In genomic region chr6:16109659-16110300, GRCh38 we compare ENCODE assay signal across 17 cellular contexts. TPM values are rescaled to one million over a fixed set of nuclear protein-coding genes. Genes with fewer than 3 reads are reported as not detected.
DNase-seq lines count a peak whose midpoint lies in the region; ATAC-seq and TF ChIP-seq lines count a peak whose summit lies in the region.
"Had no signal": no experiment of that assay in that cellular context is flagged by ENCODE, and none has a peak within 500 bp of the region (broad histone marks: within the 10 kb centered on the region; RNA-seq: fewer than 3 reads in every experiment).

No MANE protein-coding gene starts in this region.

- H2AFZ ChIP-seq in GM23338: peak overlapping the region; percentile 47; the same call in 1 of the 2 replicates

- TF ChIP-seq CTCF in GM23338 (conservative IDR thresholded peaks at IDR 0.05; ENCODE audit: low read depth in 2 of 2) (no peak), lower lobe of right lung (IDR thresholded peaks at IDR 0.05) (no peak)

- no peaks in the 10 kb centered on the region for H4K20me1 ChIP-seq in GM23338 (replicated peaks; ENCODE audit: insufficient read depth)

- 0 out of 2 replicates have a peak, but pooled peaks cover 3% of the 10 kb centered on the region for H3K9me2 ChIP-seq in GM23338 (ENCODE audit: insufficient read depth)

- H3K27ac ChIP-seq in GM23338 (ENCODE audit: low read depth) (no peak overlapping the region), SK-N-MC (peak overlapping the region; percentile 78), lower lobe of right lung (peak overlapping the region; percentile 13)
- no peak overlapping the region for H3K27ac ChIP-seq in naive thymus-derived CD4-positive, alpha-beta T cell (ENCODE audit: low read depth, low read length)

- H3K36me3 ChIP-seq in GM23338 (ENCODE audit: insufficient read depth): no peaks in the 10 kb centered on the region
- no peaks in the 10 kb centered on the region for H3K36me3 ChIP-seq in SK-N-MC (ENCODE audit: insufficient read depth, low read length)
- H3K36me3 ChIP-seq in lower lobe of right lung: no peaks in the 10 kb centered on the region
- H3K36me3 ChIP-seq in naive thymus-derived CD4-positive, alpha-beta T cell (ENCODE audit: control insufficient read depth in 2 of 3, insufficient read depth in 3 of 3, low read length in 3 of 3): no peaks in the 10 kb centered on the region

- no peaks in the 10 kb centered on the region for H3K27me3 ChIP-seq in GM23338 (ENCODE audit: insufficient read depth)
- H3K27me3 ChIP-seq in lower lobe of right lung (ENCODE audit: low read depth): no peaks in the 10 kb centered on the region
- no peaks in the 10 kb centered on the region for H3K27me3 ChIP-seq in naive thymus-derived CD4-positive, alpha-beta T cell (ENCODE audit: control insufficient read depth in 2 of 2, insufficient read depth in 2 of 2, low read length in 2 of 2)

- H3K4me1 Mint-ChIP-seq in GM23338: no peaks in the 10 kb centered on the region
- no peaks in the 10 kb centered on the region for H3K4me1 Mint-ChIP-seq in stimulated activated naive B cell treated with anti-CD40 and anti-IgM and Interleukin-4, amounts not matched to agents 10 μg/mL and 1 μg/mL and 100 μg/mL, for 72 hours
- H3K4me1 Mint-ChIP-seq in naive thymus-derived CD4-positive, alpha-beta T cell: peaks cover 0 to 3% (median 0%) of the 10 kb centered on the region in 7 donors
- H3K4me1 Mint-ChIP-seq: activated naive CD8-positive, alpha-beta T cell treated with anti-CD3 and anti-CD28 coated beads, Interleukin-2, amount 50 U/mL, for 24 hours had no signal

- intact Hi-C loops in lower lobe of right lung (cut with DNase I): no loop called here
- intact Hi-C loops in naive thymus-derived CD4-positive, alpha-beta T cell (cut with micrococcal nuclease): no loop called here

- H3K9me3 Mint-ChIP-seq in GM23338: no peaks in the 10 kb centered on the region
- H3K9me3 Mint-ChIP-seq in stimulated activated naive B cell treated with anti-CD40 and anti-IgM and Interleukin-4, amounts not matched to agents 10 μg/mL and 1 μg/mL and 100 μg/mL, for 72 hours: no peaks in the 10 kb centered on the region
- H3K9me3 Mint-ChIP-seq in naive thymus-derived CD4-positive, alpha-beta T cell: peaks cover 0 to 1% (median 0%) of the 10 kb centered on the region in 11 donors
- H3K9me3 Mint-ChIP-seq: activated CD4-positive, alpha-beta memory T cell treated with anti-CD3 and anti-CD28 coated beads for 36 hours; activated naive CD8-positive, alpha-beta T cell treated with anti-CD3 and anti-CD28 coated beads, Interleukin-2, amount 50 U/mL, for 24 hours; activated T-helper 1 cell treated with anti-CD3 and anti-CD28 coated beads, Interleukin-12 subunit alpha, Interleukin-12 subunit beta, Interleukin-2, Interleukin-4 antibody, amounts not matched to agents 30 ng/mL and 10 ng/mL and 1 ng/mL, durations not matched to agents 14 hours and 24 hours and 36 hours had no signal

- H3K27me3 Mint-ChIP-seq in GM23338 (ENCODE audit: insufficient read depth, low read depth, poor library complexity): no peaks in the 10 kb centered on the region
- no peaks in the 10 kb centered on the region for H3K27me3 Mint-ChIP-seq in stimulated activated naive B cell treated with anti-CD40 and anti-IgM and Interleukin-4, amounts not matched to agents 10 μg/mL and 1 μg/mL and 100 μg/mL, for 72 hours
- peaks cover 0 to 14% (median 0%) of the 10 kb centered on the region in 5 donors for H3K27me3 Mint-ChIP-seq in naive thymus-derived CD4-positive, alpha-beta T cell
- H3K27me3 Mint-ChIP-seq: activated CD4-positive, alpha-beta memory T cell treated with anti-CD3 and anti-CD28 coated beads for 36 hours had no signal

- no peak overlapping the region for H3K4me3 Mint-ChIP-seq in GM23338
- H3K4me3 Mint-ChIP-seq in stimulated activated naive B cell treated with anti-CD40 and anti-IgM and Interleukin-4, amounts not matched to agents 10 μg/mL and 1 μg/mL and 100 μg/mL, for 72 hours: no peak overlapping the region
- H3K4me3 Mint-ChIP-seq in naive thymus-derived CD4-positive, alpha-beta T cell: no peak overlapping the region
- H3K4me3 Mint-ChIP-seq: activated CD4-positive, alpha-beta memory T cell treated with anti-CD3 and anti-CD28 coated beads for 36 hours; activated naive CD8-positive, alpha-beta T cell treated with anti-CD3 and anti-CD28 coated beads, Interleukin-2, amount 50 U/mL, for 24 hours; activated T-helper 1 cell treated with anti-CD3 and anti-CD28 coated beads, Interleukin-12 subunit alpha, Interleukin-12 subunit beta, Interleukin-2, Interleukin-4 antibody, amounts not matched to agents 30 ng/mL and 10 ng/mL and 1 ng/mL, durations not matched to agents 14 hours and 24 hours and 36 hours had no signal

- H3F3A ChIP-seq in GM23338 (replicated peaks; ENCODE audit: low read depth): no peaks in the 10 kb centered on the region

- no peaks in the 10 kb centered on the region for H3K9me3 ChIP-seq in SK-N-MC (ENCODE audit: low read depth, low read length)
- no peaks in the 10 kb centered on the region for H3K9me3 ChIP-seq in lower lobe of right lung
- no peaks in the 10 kb centered on the region for H3K9me3 ChIP-seq in naive thymus-derived CD4-positive, alpha-beta T cell (ENCODE audit: control insufficient read depth in 2 of 3, low read length in 3 of 3)

- peak overlapping the region; percentile 28 for H3K9ac ChIP-seq in SK-N-MC (ENCODE audit: insufficient read length)

- CTCF ChIA-PET in naive thymus-derived CD4-positive, alpha-beta T cell (lab: Charles Lee): no interaction called here

- ATAC-seq in GM23338 (no peak), lower lobe of right lung (peak; percentile 18 to 30), GM21367 (IDR thresholded peaks at IDR 0.05; ENCODE audit: unreplicated experiment) (no peak)
- ATAC-seq in stimulated activated naive B cell treated with anti-CD40 and anti-IgM and Interleukin-4, amounts not matched to agents 10 μg/mL and 1 μg/mL and 100 μg/mL, for 72 hours (replicated peaks): no peak
- ATAC-seq in naive thymus-derived CD4-positive, alpha-beta T cell: no peak
- ATAC-seq: activated naive CD8-positive, alpha-beta T cell treated with anti-CD3 and anti-CD28 coated beads, Interleukin-2, amount 50 U/mL, for 24 hours; stimulated activated naive CD8-positive, alpha-beta T cell treated with anti-CD3 and anti-CD28 coated beads, Interleukin-15, Interleukin-2, amounts not matched to agents 100 U/mL and 50 U/mL, for 24 hours had no signal

- no peaks in the 10 kb centered on the region for H3K36me3 Mint-ChIP-seq in GM23338 (ENCODE audit: low read depth)
- H3K36me3 Mint-ChIP-seq in stimulated activated naive B cell treated with anti-CD40 and anti-IgM and Interleukin-4, amounts not matched to agents 10 μg/mL and 1 μg/mL and 100 μg/mL, for 72 hours: no peaks in the 10 kb centered on the region
- no peaks in the 10 kb centered on the region for H3K36me3 Mint-ChIP-seq in naive thymus-derived CD4-positive, alpha-beta T cell
- H3K36me3 Mint-ChIP-seq: activated CD4-positive, alpha-beta memory T cell treated with anti-CD3 and anti-CD28 coated beads for 36 hours had no signal

- no peak overlapping the region for H3K4me2 ChIP-seq in GM23338

- no peak overlapping the region; the same call in 1 of the 2 replicates for H3K27ac Mint-ChIP-seq in GM23338
- H3K27ac Mint-ChIP-seq in stimulated activated naive B cell treated with anti-CD40 and anti-IgM and Interleukin-4, amounts not matched to agents 10 μg/mL and 1 μg/mL and 100 μg/mL, for 72 hours: peak overlapping the region; percentile 39
- H3K27ac Mint-ChIP-seq in naive thymus-derived CD4-positive, alpha-beta T cell: no peak overlapping the region
- H3K27ac Mint-ChIP-seq: activated CD4-positive, alpha-beta memory T cell treated with anti-CD3 and anti-CD28 coated beads for 36 hours; activated naive CD8-positive, alpha-beta T cell treated with anti-CD3 and anti-CD28 coated beads, Interleukin-2, amount 50 U/mL, for 24 hours; activated T-helper 1 cell treated with anti-CD3 and anti-CD28 coated beads, Interleukin-12 subunit alpha, Interleukin-12 subunit beta, Interleukin-2, Interleukin-4 antibody, amounts not matched to agents 30 ng/mL and 10 ng/mL and 1 ng/mL, durations not matched to agents 14 hours and 24 hours and 36 hours had no signal

- H3K79me2 ChIP-seq in GM23338 (replicated peaks; ENCODE audit: insufficient read depth): no peaks in the 10 kb centered on the region

- H3K4me3 ChIP-seq in GM23338 (no peak overlapping the region), SK-N-MC (peak overlapping the region; percentile 13), lower lobe of right lung (no peak overlapping the region)
- no peak overlapping the region for H3K4me3 ChIP-seq in naive thymus-derived CD4-positive, alpha-beta T cell (ENCODE audit: low read length)

- no peaks in the 10 kb centered on the region for H3K4me1 ChIP-seq in GM23338 (ENCODE audit: insufficient read depth)
- H3K4me1 ChIP-seq in lower lobe of right lung: peaks cover 23% of the 10 kb centered on the region
- no peaks in the 10 kb centered on the region for H3K4me1 ChIP-seq in naive thymus-derived CD4-positive, alpha-beta T cell (ENCODE audit: control insufficient read depth in 2 of 2, insufficient read depth in 2 of 2, low read length in 2 of 2)

- POLR2A ChIA-PET in naive thymus-derived CD4-positive, alpha-beta T cell (lab: Charles Lee): no interaction called here

- DNase-seq in GM23338 (ENCODE audit: low spot score) (no peak), SK-N-MC (ENCODE audit: low read depth, low spot score) (no peak), lower lobe of right lung (no peak), SHP77 treated with DMSO at 0.1 percent for 48 hours (lab: John Stamatoyannopoulos, UW) (no peak), NCI-H1105 treated with DMSO at 0.1 percent for 48 hours (lab: John Stamatoyannopoulos, UW) (no peak)
- DNase-seq in stimulated activated naive B cell treated with anti-CD40 and anti-IgM and Interleukin-4, amounts not matched to agents 10 μg/mL and 1 μg/mL and 100 μg/mL, for 72 hours: no peak
- DNase-seq in naive thymus-derived CD4-positive, alpha-beta T cell: no peak
- DNase-seq: activated CD4-positive, alpha-beta memory T cell treated with anti-CD3 and anti-CD28 coated beads for 36 hours; activated naive CD8-positive, alpha-beta T cell treated with anti-CD3 and anti-CD28 coated beads, Interleukin-2, amount 50 U/mL, for 24 hours; DMS53; foreskin fibroblast; KBM-7; NCI-H1417; NCI-H226; stimulated activated naive CD8-positive, alpha-beta T cell treated with anti-CD3 and anti-CD28 coated beads, Interleukin-15, Interleukin-2, amounts not matched to agents 100 U/mL and 50 U/mL, for 24 hours had no signal

TF ChIP-seq in GM23338, 12 proteins besides CTCF, POLR2A, EP300 and RAD21:
- no peak for TF ChIP-seq JUNB (IDR thresholded peaks at IDR 0.05; ENCODE audit: unreplicated experiment)
TF ChIP-seq in GM23338: peak in this region for 0.

RNA-seq across cellular contexts. Expression of gene MYLIP, which starts 19.1 kb away (rescaled TPM):
- total RNA-seq in GM23338 (2014; rRNA removed; shearing (Covaris generic)): 32.4 and 33.8 TPM in 2 replicates
- 26.7 and 28.7 TPM in 2 replicates for polyA plus RNA-seq in GM23338 (2016; fragmentation: Nextera tagmentation; extraction: Ambion mirVana)
- 48.8 TPM for total RNA-seq in lower lobe of right lung
- total RNA-seq in naive thymus-derived CD4-positive, alpha-beta T cell: 100 to 1,000 TPM in 2 of 5 experiments, 10 to 100 TPM in 3; 17.8 to 215 (median 23.0) TPM
- 10 to 100 TPM; 70.1 to 75.8 TPM for polyA plus RNA-seq in naive thymus-derived CD4-positive, alpha-beta T cell

Comparison
In these comparisons a context has a peak if more than half of its experiments do, and no peak if none do; other contexts are left out.
1. ATAC-seq: peak in lower lobe of right lung (2 of 2); none in GM23338 (single experiment), stimulated activated naive B cell treated with anti-CD40 and anti-IgM and Interleukin-4, amounts not matched to agents 10 μg/mL and 1 μg/mL and 100 μg/mL, for 72 hours (0 of 2), GM21367 (single experiment) and naive thymus-derived CD4-positive, alpha-beta T cell (single experiment).
2. H3K27ac ChIP-seq: peak in SK-N-MC (single experiment) and lower lobe of right lung (single experiment); none in GM23338 (single experiment) and naive thymus-derived CD4-positive, alpha-beta T cell (single experiment).